In the genomic region with DNA sequence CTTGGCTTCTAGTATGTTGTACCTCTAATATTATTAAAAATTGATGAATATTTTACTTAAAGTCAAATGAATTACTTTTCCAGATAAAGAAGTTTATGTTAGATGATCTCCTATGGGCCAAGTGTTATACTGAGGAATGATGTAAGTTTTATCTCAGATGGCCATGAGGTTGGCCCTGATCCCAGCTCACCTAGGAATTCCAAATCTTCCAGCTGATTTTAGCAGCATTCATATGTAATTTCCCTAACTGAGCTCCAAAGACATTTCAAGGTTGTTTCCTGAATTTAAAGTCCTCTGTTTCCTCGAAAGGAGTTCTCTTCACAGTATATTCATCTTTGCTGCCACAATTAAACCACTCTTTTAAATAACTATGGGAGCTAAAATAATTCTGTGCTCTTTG, we compare ENCODE assay signal across 23 cellular contexts.
"Had no signal": no experiment of that assay in that cellular context is flagged by ENCODE, and none has a peak within 500 bp of the region (broad histone marks: within the 10 kb centered on the region; RNA-seq: fewer than 3 reads in every experiment).

No MANE protein-coding gene starts in this region.

- H3K9me3 ChIP-seq: upper lobe of right lung had no signal

- FAIRE-seq: bronchial epithelial cell had no signal

- H3K4me1 ChIP-seq: foreskin keratinocyte, left lung, upper lobe of right lung had no signal

- H3K4me3 ChIP-seq: left lung, lung, upper lobe of right lung had no signal

- H3K4me1 Mint-ChIP-seq: activated naive CD8-positive, alpha-beta T cell treated with anti-CD3 and anti-CD28 coated beads, Interleukin-2, amount 10 ng/mL, durations not matched to agents 7 days and 5 days; immature natural killer cell; naive thymus-derived CD8-positive, alpha-beta T cell; T-helper 17 cell had no signal

- DNase-seq: activated CD4-positive, alpha-beta memory T cell treated with anti-CD3 and anti-CD28 coated beads for 36 hours; activated CD4-positive, alpha-beta T cell treated with anti-CD3 and anti-CD28 coated beads for 48 hours; activated effector memory CD4-positive, alpha-beta T cell treated with Interleukin-2 at 50 U/mL for 16 hours; activated naive CD4-positive, alpha-beta T cell treated with anti-CD3 and anti-CD28 coated beads for 36 hours; activated naive CD8-positive, alpha-beta T cell treated with anti-CD3 and anti-CD28 coated beads, Interleukin-2, amount 10 ng/mL, durations not matched to agents 7 days and 5 days; activated T-cell treated with anti-CD3 and anti-CD28 coated beads, Interleukin-2, amount 50 U/mL, for 72 hours; amygdala; cerebellar nuclear complex; effector CD4-positive, alpha-beta T cell; foreskin keratinocyte; hippocampal formation; immature natural killer cell; kidney glomerular epithelial cell; left lung; naive thymus-derived CD8-positive, alpha-beta T cell; retina; stimulated activated CD4-positive, alpha-beta T cell treated with anti-CD3 and anti-CD28 coated beads, Interleukin-4, amount 100 ng/mL, for 1 hour; stimulated activated naive CD4-positive, alpha-beta T cell; T-helper 17 cell; upper lobe of right lung had no signal

- H3K27ac Mint-ChIP-seq: activated CD4-positive, alpha-beta memory T cell treated with anti-CD3 and anti-CD28 coated beads for 36 hours; activated naive CD4-positive, alpha-beta T cell treated with anti-CD3 and anti-CD28 coated beads for 36 hours; activated naive CD8-positive, alpha-beta T cell treated with anti-CD3 and anti-CD28 coated beads, Interleukin-2, amount 10 ng/mL, durations not matched to agents 7 days and 5 days; activated T-cell treated with anti-CD3 and anti-CD28 coated beads, Interleukin-2, amount 50 U/mL, for 72 hours; immature natural killer cell; naive thymus-derived CD8-positive, alpha-beta T cell; progenitor cell of endocrine pancreas; T-helper 17 cell had no signal

- H3K4me3 Mint-ChIP-seq: activated CD4-positive, alpha-beta memory T cell treated with anti-CD3 and anti-CD28 coated beads for 36 hours; activated naive CD4-positive, alpha-beta T cell treated with anti-CD3 and anti-CD28 coated beads for 36 hours; activated naive CD8-positive, alpha-beta T cell treated with anti-CD3 and anti-CD28 coated beads, Interleukin-2, amount 10 ng/mL, durations not matched to agents 7 days and 5 days; activated T-cell treated with anti-CD3 and anti-CD28 coated beads, Interleukin-2, amount 50 U/mL, for 72 hours; immature natural killer cell; naive thymus-derived CD8-positive, alpha-beta T cell; T-helper 17 cell had no signal

- H3K27me3 ChIP-seq: foreskin keratinocyte, left lung, upper lobe of right lung had no signal

- H3K27ac ChIP-seq: foreskin keratinocyte, left lung, upper lobe of right lung had no signal

- H3K36me3 Mint-ChIP-seq: activated CD4-positive, alpha-beta memory T cell treated with anti-CD3 and anti-CD28 coated beads for 36 hours; activated naive CD8-positive, alpha-beta T cell treated with anti-CD3 and anti-CD28 coated beads, Interleukin-2, amount 10 ng/mL, durations not matched to agents 7 days and 5 days; naive thymus-derived CD8-positive, alpha-beta T cell had no signal

- H3K27me3 Mint-ChIP-seq: activated CD4-positive, alpha-beta memory T cell treated with anti-CD3 and anti-CD28 coated beads for 36 hours; activated naive CD8-positive, alpha-beta T cell treated with anti-CD3 and anti-CD28 coated beads, Interleukin-2, amount 10 ng/mL, durations not matched to agents 7 days and 5 days; naive thymus-derived CD8-positive, alpha-beta T cell; progenitor cell of endocrine pancreas; T-helper 17 cell had no signal

- H3K36me3 ChIP-seq: left lung, upper lobe of right lung had no signal
